In genomic region chr5:137309290-137309689, GRCh38 we compare ENCODE assay signal across 24 cellular contexts.
DNase-seq lines count a peak whose midpoint lies in the region; TF ChIP-seq lines count a peak whose summit lies in the region.
"Had no signal": no experiment of that assay in that cellular context is flagged by ENCODE, and none has a peak within 500 bp of the region (broad histone marks: within the 10 kb centered on the region; RNA-seq: fewer than 3 reads in every experiment).

No MANE protein-coding gene starts in this region.

- TF ChIP-seq CTCF in RWPE1 (conservative IDR thresholded peaks at IDR 0.05; ENCODE audit: low read depth): no peak
- no peak for TF ChIP-seq CTCF in esophagus muscularis mucosa (IDR thresholded peaks at IDR 0.05)

- no peaks in the 10 kb centered on the region for H3K9me3 Mint-ChIP-seq in activated naive CD8-positive, alpha-beta T cell treated with anti-CD3 and anti-CD28 coated beads for 36 hours
- H3K9me3 Mint-ChIP-seq: CD8-positive, alpha-beta T cell had no signal

- H3K4me1 ChIP-seq in esophagus muscularis mucosa: peaks cover 4 to 12% (median 10%) of the 10 kb centered on the region in 4 donors
- H3K4me1 ChIP-seq in skeletal muscle satellite cell (ENCODE audit: control insufficient read depth, insufficient read depth, low read length): peaks cover 39% of the 10 kb centered on the region
- H3K4me1 ChIP-seq: Peyer's patch had no signal

- no peak overlapping the region for H3K27ac Mint-ChIP-seq in activated naive CD8-positive, alpha-beta T cell treated with anti-CD3 and anti-CD28 coated beads for 36 hours
- H3K27ac Mint-ChIP-seq: CD8-positive, alpha-beta T cell had no signal

- WGBS in esophagus muscularis mucosa: 98% methylated on average over 2 of the region's 2 CpGs

- no peak overlapping the region for H3K4me3 ChIP-seq in esophagus muscularis mucosa
- no peak overlapping the region for H3K4me3 ChIP-seq in skeletal muscle satellite cell (ENCODE audit: low read length)
- H3K4me3 ChIP-seq: MG63, Peyer's patch had no signal

- no peak for TF ChIP-seq POLR2A in esophagus muscularis mucosa (IDR thresholded peaks at IDR 0.05; ENCODE audit: low read depth)

- no peak overlapping the region for H3K4me3 Mint-ChIP-seq in activated naive CD8-positive, alpha-beta T cell treated with anti-CD3 and anti-CD28 coated beads for 36 hours
- H3K4me3 Mint-ChIP-seq: CD8-positive, alpha-beta T cell had no signal

- H3K27ac ChIP-seq in RWPE1 (peak overlapping the region; percentile 51), esophagus muscularis mucosa (replicated peaks in 1 of 4) (no peak overlapping the region)
- H3K27ac ChIP-seq: Peyer's patch had no signal

- peak; percentile 40 for DNase-seq in NCI-H345 (lab: John Stamatoyannopoulos, UW)
- DNase-seq in NCI-H345 treated with DMSO at 0.1 percent for 48 hours (lab: John Stamatoyannopoulos, UW; ENCODE audit: unreplicated experiment): no peak
- DNase-seq in RWPE1 (ENCODE audit: low spot score): no peak
- DNase-seq in esophagus muscularis mucosa (ENCODE audit: extremely low spot score): peak; percentile 85
- DNase-seq in glomerular visceral epithelial cell (ENCODE audit: extremely low spot score): no peak
- DNase-seq in COR-L47 (lab: John Stamatoyannopoulos, UW): no peak
- no peak for DNase-seq in activated naive CD8-positive, alpha-beta T cell treated with anti-CD3 and anti-CD28 coated beads for 36 hours
- DNase-seq: 8988T; AML-193; Calu3; CD8-positive, alpha-beta T cell; DMS153; GOT3; HCEC 1CT; Kasumi-1; MG63; NCI-H1417; NCI-H1694 treated with DMSO at 0.1 percent for 48 hours; NCI-H2081 treated with DMSO at 0.1 percent for 48 hours; NCI-H510A treated with DMSO at 0.1 percent for 48 hours; NCI-H774; NK-92 treated with Interleukin-12 subunit alpha and Interleukin-12 subunit beta, amount 100 ng/mL, for 24 hours; Peyer's patch had no signal

- POLR2A ChIA-PET in RWPE1 (lab: Yijun Ruan, JAX; ENCODE audit: low non-redundant PET): no interaction called here

- H3K36me3 ChIP-seq in esophagus muscularis mucosa (no peaks in the 10 kb centered on the region), skeletal muscle satellite cell (ENCODE audit: insufficient read depth, low read length) (no peaks in the 10 kb centered on the region)
- H3K36me3 ChIP-seq: MG63, Peyer's patch had no signal

- TF ChIP-seq EP300 in esophagus muscularis mucosa (IDR thresholded peaks at IDR 0.05): no peak

- H3K36me3 Mint-ChIP-seq in activated naive CD8-positive, alpha-beta T cell treated with anti-CD3 and anti-CD28 coated beads for 36 hours: no peaks in the 10 kb centered on the region
- H3K36me3 Mint-ChIP-seq: CD8-positive, alpha-beta T cell had no signal

- no peaks in the 10 kb centered on the region for H3K9me3 ChIP-seq in esophagus muscularis mucosa
- H3K9me3 ChIP-seq in skeletal muscle satellite cell (replicated peaks; ENCODE audit: low read length): no peaks in the 10 kb centered on the region
- H3K9me3 ChIP-seq: MG63, Peyer's patch had no signal

- no peaks in the 10 kb centered on the region for H3K27me3 Mint-ChIP-seq in activated naive CD8-positive, alpha-beta T cell treated with anti-CD3 and anti-CD28 coated beads for 36 hours

- intact Hi-C loops in esophagus muscularis mucosa (cut with DNase I): no loop called here

- peak overlapping the region; percentile 76 for H3K4me2 ChIP-seq in skeletal muscle satellite cell (ENCODE audit: low read length)

- H3K27me3 ChIP-seq in esophagus muscularis mucosa (no peaks in the 10 kb centered on the region), skeletal muscle satellite cell (ENCODE audit: control insufficient read depth, insufficient read depth, low read length) (no peaks in the 10 kb centered on the region)
- H3K27me3 ChIP-seq: MG63, Peyer's patch had no signal

- peak overlapping the region; percentile 73 for H3K9ac ChIP-seq in skeletal muscle satellite cell (ENCODE audit: low read depth, low read length)

- CTCF ChIA-PET in RWPE1 (lab: Yijun Ruan, JAX): interaction anchor here (0.6 kb wide), 1 partner anchor 421 kb away, joined by 5 read pairs; no protein-coding TSS in a partner anchor

- H3K4me1 Mint-ChIP-seq in activated naive CD8-positive, alpha-beta T cell treated with anti-CD3 and anti-CD28 coated beads for 36 hours: no peaks in the 10 kb centered on the region

Comparison
In these comparisons a context has a peak if more than half of its experiments do, and no peak if none do; other contexts are left out.
1. DNase-seq: peak in NCI-H345 (single experiment) and esophagus muscularis mucosa (single experiment); none in NCI-H345 treated with DMSO at 0.1 percent for 48 hours (single experiment), RWPE1 (single experiment), glomerular visceral epithelial cell (single experiment), COR-L47 (single experiment) and activated naive CD8-positive, alpha-beta T cell treated with anti-CD3 and anti-CD28 coated beads for 36 hours (single experiment).